Comparison of ENCODE assay signal across 18 cellular contexts in the genomic region with DNA sequence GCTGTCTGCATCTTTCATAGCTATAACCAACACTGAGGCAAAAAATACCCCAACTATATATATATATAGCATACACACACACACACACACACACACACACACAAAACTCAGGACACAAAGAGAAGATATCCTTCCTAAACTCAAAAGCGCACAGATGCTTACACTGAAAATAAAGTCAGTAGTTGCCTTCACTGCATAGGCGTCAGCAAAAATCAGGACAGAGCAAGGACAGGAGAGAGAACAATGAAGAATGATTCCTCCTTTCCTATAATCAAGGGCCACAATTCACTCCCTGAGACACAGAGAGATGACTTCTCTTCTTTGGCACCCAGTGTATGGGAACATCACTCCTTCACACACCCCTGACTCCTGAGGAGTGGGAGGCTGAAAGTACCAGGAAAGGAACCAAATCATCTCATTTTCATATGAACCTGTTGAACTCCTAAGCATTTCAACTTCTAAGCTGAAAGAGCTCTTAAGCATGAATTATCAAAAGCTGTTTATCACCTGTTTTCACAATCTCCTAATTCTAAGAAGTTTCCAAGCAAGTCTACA.
DNase-seq lines count a peak whose midpoint lies in the region; ATAC-seq and TF ChIP-seq lines count a peak whose summit lies in the region.
"Had no signal": no experiment of that assay in that cellular context is flagged by ENCODE, and none has a peak within 500 bp of the region (broad histone marks: within the 10 kb centered on the region; RNA-seq: fewer than 3 reads in every experiment).

No MANE protein-coding gene starts in this region.

- peak overlapping the region; percentile 97 for H3K27ac Mint-ChIP-seq in activated naive CD4-positive, alpha-beta T cell treated with anti-CD3 and anti-CD28 coated beads, Interleukin-2, amount 50 U/mL, for 24 hours
- peak overlapping the region; percentile 36 to 59 for H3K27ac Mint-ChIP-seq in T-cell
- H3K27ac Mint-ChIP-seq: H9 had no signal

- DNase-seq in activated naive CD4-positive, alpha-beta T cell treated with anti-CD3 and anti-CD28 coated beads, Interleukin-2, amount 50 U/mL, for 16 hours = no peak
- DNase-seq in T-cell (no peak), foreskin keratinocyte (no peak), activated gamma-delta T cell treated with Interleukin-2 at 50 U/mL for 16 hours (no peak), erythroblast (lab: John Stamatoyannopoulos, UW) (no peak)
- DNase-seq: DMS79; effector CD8-positive, alpha-beta T cell; esophagus squamous epithelium; H9; MV-4-11; NCI-H1694 treated with DMSO at 0.1 percent for 48 hours; NCI-H345; PC-9; right lobe of liver; SHP77 treated with DMSO at 0.1 percent for 48 hours had no signal

- peaks cover 39% of the 10 kb centered on the region for H3K36me3 Mint-ChIP-seq in activated naive CD4-positive, alpha-beta T cell treated with anti-CD3 and anti-CD28 coated beads, Interleukin-2, amount 50 U/mL, for 24 hours
- H3K36me3 Mint-ChIP-seq in T-cell = peaks cover 48% of the 10 kb centered on the region

- peak overlapping the region; percentile 78 for H3K4me3 Mint-ChIP-seq in activated naive CD4-positive, alpha-beta T cell treated with anti-CD3 and anti-CD28 coated beads, Interleukin-2, amount 50 U/mL, for 24 hours
- no peak overlapping the region for H3K4me3 Mint-ChIP-seq in T-cell
- H3K4me3 Mint-ChIP-seq: H9 had no signal

- H3K9me3 Mint-ChIP-seq in activated naive CD4-positive, alpha-beta T cell treated with anti-CD3 and anti-CD28 coated beads, Interleukin-2, amount 50 U/mL, for 24 hours = peaks cover 21% of the 10 kb centered on the region
- H3K9me3 Mint-ChIP-seq in T-cell = no peaks in the 10 kb centered on the region
- H3K9me3 Mint-ChIP-seq: H9 had no signal

- H3K27ac ChIP-seq in foreskin keratinocyte = peak overlapping the region; percentile 41
- H3K27ac ChIP-seq: esophagus squamous epithelium, parathyroid adenoma, right lobe of liver had no signal

- TF ChIP-seq POLR2A in erythroblast (IDR thresholded peaks at IDR 0.05; ENCODE audit: low read length) = no peak

- ATAC-seq in T-cell (replicated peaks in 1 of 4) (no peak), foreskin keratinocyte (no peak), GM18873 (IDR thresholded peaks at IDR 0.05; ENCODE audit: low FRiP score, unreplicated experiment) (no peak)

- CTCF ChIA-PET in T-cell (lab: Charles Lee) = interaction anchor here in 1 of 2 donors (0.8 kb wide), 2 partner anchors 9 to 47 kb away, joined by 3 to 4 read pairs; no protein-coding TSS in a partner anchor

- no peak for TF ChIP-seq CTCF in foreskin keratinocyte (conservative IDR thresholded peaks at IDR 0.05)

- POLR2A ChIA-PET in T-cell (lab: Charles Lee) = interaction anchor here in 1 of 2 donors (0.6 to 1.2 kb wide), 4 partner anchors 10 to 90 kb away, joined by 3 to 6 read pairs (median 4); no protein-coding TSS in a partner anchor

- H3K27me3 Mint-ChIP-seq in activated naive CD4-positive, alpha-beta T cell treated with anti-CD3 and anti-CD28 coated beads, Interleukin-2, amount 50 U/mL, for 24 hours = no peaks in the 10 kb centered on the region
- no peaks in the 10 kb centered on the region for H3K27me3 Mint-ChIP-seq in T-cell

- H3K27me3 ChIP-seq in foreskin keratinocyte = no peaks in the 10 kb centered on the region
- H3K27me3 ChIP-seq: esophagus squamous epithelium, right lobe of liver had no signal

- peaks cover 100% of the 10 kb centered on the region for H3K4me1 Mint-ChIP-seq in activated naive CD4-positive, alpha-beta T cell treated with anti-CD3 and anti-CD28 coated beads, Interleukin-2, amount 50 U/mL, for 24 hours
- peaks cover 93 to 96% (median 96%) of the 10 kb centered on the region in 3 donors for H3K4me1 Mint-ChIP-seq in T-cell

- peaks cover 11% of the 10 kb centered on the region for H3K4me1 ChIP-seq in foreskin keratinocyte
- H3K4me1 ChIP-seq: parathyroid adenoma had no signal
